Comparison of ENCODE assay signal across 11 cellular contexts in genomic region chr4:154616731-154617130, GRCh38. TPM values are rescaled to one million over a fixed set of nuclear protein-coding genes. Genes with fewer than 3 reads are reported as not detected.
DNase-seq lines count a peak whose midpoint lies in the region; ATAC-seq and TF ChIP-seq lines count a peak whose summit lies in the region.
"Had no signal": no experiment of that assay in that cellular context is flagged by ENCODE, and none has a peak within 500 bp of the region (broad histone marks: within the 10 kb centered on the region; RNA-seq: fewer than 3 reads in every experiment).

No MANE protein-coding gene starts in this region.

- ATAC-seq in GM18505 (IDR thresholded peaks at IDR 0.05; ENCODE audit: unreplicated experiment) (peak; percentile 93), HG03064 (IDR thresholded peaks at IDR 0.05; ENCODE audit: low read depth, unreplicated experiment) (peak; percentile 97), left lobe of liver (no peak)

- DNase-seq in GM20000 (ENCODE audit: low spot score) = peak; percentile 59
- peak; percentile 9 for DNase-seq in astrocyte of the hippocampus (ENCODE audit: low read depth, low spot score)
- DNase-seq in left lobe of liver (ENCODE audit: low spot score) = no peak
- no peak for DNase-seq in NCI-H446 (lab: John Stamatoyannopoulos, UW)
- DNase-seq in stimulated activated CD8-positive, alpha-beta memory T cell treated with anti-CD3 and anti-CD28 coated beads, Interleukin-4, amount 100 ng/mL, for 48 hours = no peak
- no peak for DNase-seq in NCI-H2029 treated with DMSO at 0.1 percent for 48 hours (lab: John Stamatoyannopoulos, UW)
- DNase-seq: activated naive CD4-positive, alpha-beta T cell treated with anti-CD3 and anti-CD28 coated beads, Interleukin-2, amount 50 U/mL, for 16 hours had no signal

- TF ChIP-seq CTCF in GM20000 (IDR thresholded peaks at IDR 0.05; ENCODE audit: extremely low read depth, missing control alignments) = no peak

- TF ChIP-seq POLR2A in GM18505 (IDR thresholded peaks at IDR 0.05; ENCODE audit: borderline replicate concordance, extremely low read depth, insufficient read depth, insufficient read length) = no peak

RNA-seq across cellular contexts. Expression of gene FGG, which starts 4.3 kb away (rescaled TPM):
- total RNA-seq in left lobe of liver = 7,950 TPM
- total RNA-seq: smooth muscle cell, temporal lobe had no signal

RNA-seq across cellular contexts. Expression of gene FGA, which starts 26.2 kb away (rescaled TPM):
- 15,070 TPM for total RNA-seq in left lobe of liver
- total RNA-seq: temporal lobe had no signal

RNA-seq across cellular contexts. Expression of gene FGB, which starts 53.9 kb away (rescaled TPM):
- total RNA-seq in left lobe of liver = 9,039 TPM
- total RNA-seq: smooth muscle cell, temporal lobe had no signal

Comparison
In these comparisons a context has a peak if more than half of its experiments do, and no peak if none do; other contexts are left out.
1. DNase-seq: peak in GM20000 (single experiment) and astrocyte of the hippocampus (single experiment); none in left lobe of liver (single experiment), NCI-H446 (0 of 2), stimulated activated CD8-positive, alpha-beta memory T cell treated with anti-CD3 and anti-CD28 coated beads, Interleukin-4, amount 100 ng/mL, for 48 hours (single experiment) and NCI-H2029 treated with DMSO at 0.1 percent for 48 hours (single experiment).